Comparison of ENCODE assay signal across 1 cellular context in the genomic region with DNA sequence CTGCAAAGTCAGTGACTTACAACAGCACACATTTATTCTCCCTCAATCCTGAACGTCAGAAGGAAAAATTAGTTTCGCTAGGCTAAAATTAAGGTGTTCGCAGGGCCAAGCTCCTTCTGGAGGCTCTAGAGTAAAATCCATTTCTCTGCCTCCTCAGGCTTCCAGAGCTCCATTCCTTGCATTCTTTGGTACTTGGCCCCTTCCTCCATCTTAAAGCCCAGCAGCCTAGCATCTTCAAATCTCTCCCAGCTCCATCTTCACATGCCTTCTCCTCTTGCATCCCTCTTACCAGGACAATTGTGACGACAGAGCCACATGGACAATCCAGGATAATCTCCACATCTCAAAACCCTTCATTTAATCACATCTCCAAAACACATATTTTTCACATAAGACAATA.
A peak's percentile ranks its signal among the peaks of the same experiment; 100 is the strongest.
TF ChIP-seq lines count a peak whose summit lies in the region.

No MANE protein-coding gene starts in this region.

TF ChIP-seq in GM23338, 12 proteins besides CTCF, POLR2A, EP300 and RAD21 (continued from another document):
- TF ChIP-seq ZNF462 (CRISPR knock-in tag; IDR thresholded peaks at IDR 0.05): peak; percentile 76
